Comparison of ENCODE assay signal across 8 cellular contexts in genomic region chr2:28956415-28956826, GRCh38. TPM values are rescaled to one million over a fixed set of nuclear protein-coding genes. Genes with fewer than 3 reads are reported as not detected.
A peak's percentile ranks its signal among the peaks of the same experiment; 100 is the strongest.
DNase-seq lines count a peak whose midpoint lies in the region; ATAC-seq and TF ChIP-seq lines count a peak whose summit lies in the region.

No MANE protein-coding gene starts in this region.

- peak; percentile 51 to 52 for ATAC-seq in left cardiac atrium
- ATAC-seq in Right ventricle myocardium inferior, result no peak
- ATAC-seq in HG03097 (IDR thresholded peaks at IDR 0.05; ENCODE audit: low FRiP score, unreplicated experiment), result no peak
- no peak for ATAC-seq in GM19395 (IDR thresholded peaks at IDR 0.05; ENCODE audit: unreplicated experiment)

- no peaks in the 10 kb centered on the region for H3K36me3 ChIP-seq in WERI-Rb-1

- no peaks in the 10 kb centered on the region for H3K9me3 ChIP-seq in WERI-Rb-1 (ENCODE audit: severe bottlenecking)

- no peak for DNase-seq in left cardiac atrium
- DNase-seq in Right ventricle myocardium inferior (ENCODE audit: missing footprints), result no peak
- DNase-seq in WERI-Rb-1, result peak; percentile 46
- peak; percentile 58 for DNase-seq in fibroblast of pulmonary artery (ENCODE audit: low read depth)
- peak; percentile 50 for DNase-seq in retina
- no peak for DNase-seq in LoVo (ENCODE audit: low spot score)

- H3K27ac ChIP-seq in WERI-Rb-1, result no peak overlapping the region

- H3K4me3 ChIP-seq in WERI-Rb-1 (ENCODE audit: low read depth, low read length) (peak overlapping the region; percentile 36), fibroblast of pulmonary artery (replicated peaks; ENCODE audit: low read depth, low read length) (peak overlapping the region; percentile 46)

- peak; percentile 40 for TF ChIP-seq CTCF in WERI-Rb-1 (IDR thresholded peaks at IDR 0.05; ENCODE audit: low read depth, low read length)
- TF ChIP-seq CTCF in fibroblast of pulmonary artery (IDR thresholded peaks at IDR 0.05; ENCODE audit: low read length, missing control alignments), result peak; percentile 43

- no peaks in the 10 kb centered on the region for H3K27me3 ChIP-seq in WERI-Rb-1 (ENCODE audit: insufficient read depth, low read depth, severe bottlenecking)

- intact Hi-C loops in left cardiac atrium (cut with DNase I) (loop anchor here (5.0 to 10.0 kb wide), 5 partner anchors 56 to 1068 kb away; no protein-coding TSS in a partner anchor), Right ventricle myocardium inferior (cut with DNase I) (loop anchor here (5.0 kb wide), 1 partner anchor 886 kb away; no protein-coding TSS in a partner anchor)

RNA-seq across cellular contexts. Expression of gene TOGARAM2, which starts 24.7 kb away (rescaled TPM):
- total RNA-seq in left cardiac atrium (10 to 100 TPM; 15.5 to 24.8 TPM), Right ventricle myocardium inferior (38.0 TPM)

Comparison
In these comparisons a context has a peak if more than half of its experiments do, and no peak if none do; other contexts are left out.
1. ATAC-seq: peak in left cardiac atrium (2 of 2); none in Right ventricle myocardium inferior (single experiment), HG03097 (single experiment) and GM19395 (single experiment).
2. DNase-seq: peak in WERI-Rb-1 (single experiment), fibroblast of pulmonary artery (single experiment) and retina (single experiment); none in left cardiac atrium (single experiment), Right ventricle myocardium inferior (single experiment) and LoVo (single experiment).